In the genomic region with DNA sequence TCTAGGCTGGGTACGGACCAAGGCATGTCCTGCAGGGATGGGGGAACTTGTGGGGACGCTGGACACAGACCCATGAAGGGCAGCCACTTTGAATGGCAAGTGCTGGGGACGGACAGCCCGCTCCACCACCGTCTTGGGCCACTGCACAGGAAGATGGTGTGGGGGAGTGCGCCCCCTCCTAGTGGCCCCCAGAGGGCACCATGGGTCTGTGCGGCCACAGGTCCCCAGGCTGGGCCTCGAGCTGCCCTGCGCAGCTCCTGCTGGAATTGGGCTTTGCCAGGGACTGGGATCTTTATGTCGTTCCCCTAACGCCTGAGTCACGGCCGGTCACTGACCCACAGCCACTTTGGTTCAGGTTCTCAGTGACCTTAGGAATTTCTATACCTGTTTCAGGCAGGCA, we compare ENCODE assay signal across 9 cellular contexts. TPM values are rescaled to one million over a fixed set of nuclear protein-coding genes. Genes with fewer than 3 reads are reported as not detected.
DNase-seq lines count a peak whose midpoint lies in the region; ATAC-seq and TF ChIP-seq lines count a peak whose summit lies in the region.
"Had no signal": no experiment of that assay in that cellular context is flagged by ENCODE, and none has a peak within 500 bp of the region (broad histone marks: within the 10 kb centered on the region; RNA-seq: fewer than 3 reads in every experiment).

No MANE protein-coding gene starts in this region.

- peaks cover 7% of the 10 kb centered on the region for H3K36me3 ChIP-seq in mucosa of descending colon (ENCODE audit: low read depth)

- H3K27ac Mint-ChIP-seq in HFFc6: no peak overlapping the region

- H3K9me3 ChIP-seq in mucosa of descending colon: no peaks in the 10 kb centered on the region

- H3K27me3 Mint-ChIP-seq in HFFc6 (ENCODE audit: insufficient read depth): peaks cover 3% of the 10 kb centered on the region

- no peaks in the 10 kb centered on the region for H3K9me3 Mint-ChIP-seq in HFFc6

- peak; percentile 65 for TF ChIP-seq CTCF in HFFc6 (IDR thresholded peaks at IDR 0.05)
- TF ChIP-seq CTCF in choroid plexus epithelial cell (conservative IDR thresholded peaks at IDR 0.05; ENCODE audit: low read depth, low read length): peak; percentile 53
- TF ChIP-seq CTCF in mucosa of descending colon (IDR thresholded peaks at IDR 0.05): no peak

- no peaks in the 10 kb centered on the region for H3K4me1 ChIP-seq in mucosa of descending colon (ENCODE audit: low read depth)

- intact Hi-C loops in mucosa of descending colon (cut with DNase I, micrococcal nuclease): no loop called here

- H3K4me3 Mint-ChIP-seq in HFFc6: no peak overlapping the region

- H3K4me3 ChIP-seq in choroid plexus epithelial cell (ENCODE audit: low read depth, low read length) (no peak overlapping the region), mucosa of descending colon (no peak overlapping the region)

- peaks cover 8% of the 10 kb centered on the region for H3K4me1 Mint-ChIP-seq in HFFc6 (ENCODE audit: low read depth)

- ATAC-seq in mucosa of descending colon (peak; percentile 34), GM18858 (IDR thresholded peaks at IDR 0.05; ENCODE audit: unreplicated experiment) (no peak), HG02759 (IDR thresholded peaks at IDR 0.05; ENCODE audit: unreplicated experiment) (no peak), GM21447 (IDR thresholded peaks at IDR 0.05; ENCODE audit: unreplicated experiment) (no peak)

- peaks cover 15% of the 10 kb centered on the region; the same call in 1 of the 2 replicates for H3K36me3 Mint-ChIP-seq in HFFc6 (ENCODE audit: low read depth)

- DNase-seq in COLO668 (lab: John Stamatoyannopoulos, UW; ENCODE audit: unreplicated experiment): peak; percentile 16
- no peak for DNase-seq in HFFc6
- DNase-seq in choroid plexus epithelial cell (ENCODE audit: low read depth): peak; percentile 29
- no peak for DNase-seq in mucosa of descending colon
- no peak for DNase-seq in COLO829 (ENCODE audit: low spot score)
- DNase-seq: activated CD8-positive, alpha-beta memory T cell treated with anti-CD3 and anti-CD28 coated beads, Interleukin-2, amount 50 U/mL, for 4 hours had no signal

RNA-seq across cellular contexts. Expression of a gene that starts 44.4 kb away (rescaled TPM):
- total RNA-seq in HFFc6 (2021; fragmentation: NEBNext Ultra II Directional; extraction: Animal tissue kit (Norgen Biotek cat#: 25700)): 10 to 100 TPM; 46.9 to 61.2 (median 54.9) TPM
- 10 to 100 TPM; 29.6 to 34.4 (median 30.7) TPM for total RNA-seq in mucosa of descending colon

Comparison
In these comparisons a context has a peak if more than half of its experiments do, and no peak if none do; other contexts are left out.
1. DNase-seq: peak in COLO668 (single experiment) and choroid plexus epithelial cell (single experiment); none in HFFc6 (single experiment), mucosa of descending colon (0 of 3) and COLO829 (single experiment).